In the genomic region with DNA sequence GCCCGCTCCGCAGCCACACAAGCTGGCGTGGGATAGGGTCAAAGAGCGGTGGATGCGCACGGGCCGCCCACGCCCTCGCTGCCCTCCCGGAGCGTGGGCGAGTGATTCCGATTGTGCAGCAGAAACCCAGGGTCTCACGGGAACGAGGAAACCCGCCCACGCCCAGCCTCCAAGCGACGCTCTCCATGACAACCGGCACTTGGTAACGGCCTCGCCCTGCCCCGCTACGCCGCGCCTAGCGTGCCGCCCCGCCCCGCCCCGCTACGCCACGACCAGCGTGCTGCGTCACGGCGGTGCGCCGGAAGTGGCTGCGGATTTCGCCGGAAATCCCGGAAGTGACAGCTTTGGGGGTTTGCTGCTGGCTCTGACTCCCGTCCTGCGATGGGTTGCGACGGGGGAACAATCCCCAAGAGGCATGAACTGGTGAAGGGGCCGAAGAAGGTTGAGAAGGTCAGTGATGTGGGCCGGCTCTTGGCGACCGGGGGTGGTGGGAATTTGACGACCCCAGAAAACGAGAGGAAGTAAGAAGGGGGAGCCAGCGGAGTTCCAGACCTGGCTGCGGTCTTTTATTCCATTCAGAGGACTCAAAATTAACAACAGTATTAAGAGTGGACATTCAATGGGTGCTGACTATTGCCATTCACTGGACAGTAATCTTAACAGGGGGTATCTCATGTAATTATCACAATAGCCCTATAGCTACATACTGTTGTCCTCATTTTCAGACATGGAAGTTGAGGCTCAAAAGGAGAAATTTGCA, we compare ENCODE assay signal across 1 cellular context.
TF ChIP-seq lines count a peak whose summit lies in the region.

A gene with protein sequence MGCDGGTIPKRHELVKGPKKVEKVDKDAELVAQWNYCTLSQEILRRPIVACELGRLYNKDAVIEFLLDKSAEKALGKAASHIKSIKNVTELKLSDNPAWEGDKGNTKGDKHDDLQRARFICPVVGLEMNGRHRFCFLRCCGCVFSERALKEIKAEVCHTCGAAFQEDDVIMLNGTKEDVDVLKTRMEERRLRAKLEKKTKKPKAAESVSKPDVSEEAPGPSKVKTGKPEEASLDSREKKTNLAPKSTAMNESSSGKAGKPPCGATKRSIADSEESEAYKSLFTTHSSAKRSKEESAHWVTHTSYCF (plus strand): TSS at position 311 of the 760 bp plus-strand sequence. CDS start 71 bp downstream, at position 382.

TF ChIP-seq in GM12878, 131 proteins besides CTCF, POLR2A, EP300 and RAD21 (continued from another document and continues in another):
- TF ChIP-seq, protein P1, sequence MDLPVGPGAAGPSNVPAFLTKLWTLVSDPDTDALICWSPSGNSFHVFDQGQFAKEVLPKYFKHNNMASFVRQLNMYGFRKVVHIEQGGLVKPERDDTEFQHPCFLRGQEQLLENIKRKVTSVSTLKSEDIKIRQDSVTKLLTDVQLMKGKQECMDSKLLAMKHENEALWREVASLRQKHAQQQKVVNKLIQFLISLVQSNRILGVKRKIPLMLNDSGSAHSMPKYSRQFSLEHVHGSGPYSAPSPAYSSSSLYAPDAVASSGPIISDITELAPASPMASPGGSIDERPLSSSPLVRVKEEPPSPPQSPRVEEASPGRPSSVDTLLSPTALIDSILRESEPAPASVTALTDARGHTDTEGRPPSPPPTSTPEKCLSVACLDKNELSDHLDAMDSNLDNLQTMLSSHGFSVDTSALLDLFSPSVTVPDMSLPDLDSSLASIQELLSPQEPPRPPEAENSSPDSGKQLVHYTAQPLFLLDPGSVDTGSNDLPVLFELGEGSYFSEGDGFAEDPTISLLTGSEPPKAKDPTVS (IDR thresholded peaks at IDR 0.05; ENCODE audit: low read depth, low read length), result no peak
- TF ChIP-seq, protein P2, sequence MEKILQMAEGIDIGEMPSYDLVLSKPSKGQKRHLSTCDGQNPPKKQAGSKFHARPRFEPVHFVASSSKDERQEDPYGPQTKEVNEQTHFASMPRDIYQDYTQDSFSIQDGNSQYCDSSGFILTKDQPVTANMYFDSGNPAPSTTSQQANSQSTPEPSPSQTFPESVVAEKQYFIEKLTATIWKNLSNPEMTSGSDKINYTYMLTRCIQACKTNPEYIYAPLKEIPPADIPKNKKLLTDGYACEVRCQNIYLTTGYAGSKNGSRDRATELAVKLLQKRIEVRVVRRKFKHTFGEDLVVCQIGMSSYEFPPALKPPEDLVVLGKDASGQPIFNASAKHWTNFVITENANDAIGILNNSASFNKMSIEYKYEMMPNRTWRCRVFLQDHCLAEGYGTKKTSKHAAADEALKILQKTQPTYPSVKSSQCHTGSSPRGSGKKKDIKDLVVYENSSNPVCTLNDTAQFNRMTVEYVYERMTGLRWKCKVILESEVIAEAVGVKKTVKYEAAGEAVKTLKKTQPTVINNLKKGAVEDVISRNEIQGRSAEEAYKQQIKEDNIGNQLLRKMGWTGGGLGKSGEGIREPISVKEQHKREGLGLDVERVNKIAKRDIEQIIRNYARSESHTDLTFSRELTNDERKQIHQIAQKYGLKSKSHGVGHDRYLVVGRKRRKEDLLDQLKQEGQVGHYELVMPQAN (conservative IDR thresholded peaks at IDR 0.05), result peak; percentile 74
- TF ChIP-seq NFIC (IDR thresholded peaks at IDR 0.05; ENCODE audit: low read depth, low read length) (no peak), EGR1 (IDR thresholded peaks at IDR 0.05; ENCODE audit: borderline replicate concordance in 1 of 2, low read depth in 2 of 2, low read length in 2 of 2) (peak; percentile 98 to 100), SUZ12 (IDR thresholded peaks at IDR 0.05; ENCODE audit: unreplicated experiment) (no peak), STAT3 (IDR thresholded peaks at IDR 0.05; ENCODE audit: low read depth, low read length) (no peak), MEF2B (IDR thresholded peaks at IDR 0.05; ENCODE audit: partially characterized antibody, poor library complexity, severe bottlenecking) (peak; percentile 95), KDM1A (IDR thresholded peaks at IDR 0.05; ENCODE audit: borderline replicate concordance) (no peak), SREBF1 (IDR thresholded peaks at IDR 0.05; ENCODE audit: low read length) (no peak), RFX5 (IDR thresholded peaks at IDR 0.05; ENCODE audit: low read depth, low read length) (peak; percentile 52; the same call in 1 of the 2 replicates), NR2C1 (IDR thresholded peaks at IDR 0.05) (peak; percentile 57), ZNF217 (IDR thresholded peaks at IDR 0.05) (no peak), IRF4 (IDR thresholded peaks at IDR 0.05; ENCODE audit: low read depth, low read length) (peak; percentile 63; the same call in 1 of the 2 replicates), RB1 (IDR thresholded peaks at IDR 0.05; ENCODE audit: borderline replicate concordance) (peak; percentile 37; the same call in 1 of the 2 replicates), FOXK2 (IDR thresholded peaks at IDR 0.05) (0 out of 2 replicates have a peak, but pooled peaks have one; percentile 38), SUPT20H (IDR thresholded peaks at IDR 0.05; ENCODE audit: borderline replicate concordance, control insufficient read depth, low read depth, low read length) (no peak), KLF5 (IDR thresholded peaks at IDR 0.05; ENCODE audit: partially characterized antibody) (peak; percentile 81), PAX8 (IDR thresholded peaks at IDR 0.05) (no peak)
- TF ChIP-seq, protein P3, sequence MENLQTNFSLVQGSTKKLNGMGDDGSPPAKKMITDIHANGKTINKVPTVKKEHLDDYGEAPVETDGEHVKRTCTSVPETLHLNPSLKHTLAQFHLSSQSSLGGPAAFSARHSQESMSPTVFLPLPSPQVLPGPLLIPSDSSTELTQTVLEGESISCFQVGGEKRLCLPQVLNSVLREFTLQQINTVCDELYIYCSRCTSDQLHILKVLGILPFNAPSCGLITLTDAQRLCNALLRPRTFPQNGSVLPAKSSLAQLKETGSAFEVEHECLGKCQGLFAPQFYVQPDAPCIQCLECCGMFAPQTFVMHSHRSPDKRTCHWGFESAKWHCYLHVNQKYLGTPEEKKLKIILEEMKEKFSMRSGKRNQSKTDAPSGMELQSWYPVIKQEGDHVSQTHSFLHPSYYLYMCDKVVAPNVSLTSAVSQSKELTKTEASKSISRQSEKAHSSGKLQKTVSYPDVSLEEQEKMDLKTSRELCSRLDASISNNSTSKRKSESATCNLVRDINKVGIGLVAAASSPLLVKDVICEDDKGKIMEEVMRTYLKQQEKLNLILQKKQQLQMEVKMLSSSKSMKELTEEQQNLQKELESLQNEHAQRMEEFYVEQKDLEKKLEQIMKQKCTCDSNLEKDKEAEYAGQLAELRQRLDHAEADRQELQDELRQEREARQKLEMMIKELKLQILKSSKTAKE (IDR thresholded peaks at IDR 0.05; ENCODE audit: low read depth, poor library complexity, severe bottlenecking), result no peak
- TF ChIP-seq, protein P4, sequence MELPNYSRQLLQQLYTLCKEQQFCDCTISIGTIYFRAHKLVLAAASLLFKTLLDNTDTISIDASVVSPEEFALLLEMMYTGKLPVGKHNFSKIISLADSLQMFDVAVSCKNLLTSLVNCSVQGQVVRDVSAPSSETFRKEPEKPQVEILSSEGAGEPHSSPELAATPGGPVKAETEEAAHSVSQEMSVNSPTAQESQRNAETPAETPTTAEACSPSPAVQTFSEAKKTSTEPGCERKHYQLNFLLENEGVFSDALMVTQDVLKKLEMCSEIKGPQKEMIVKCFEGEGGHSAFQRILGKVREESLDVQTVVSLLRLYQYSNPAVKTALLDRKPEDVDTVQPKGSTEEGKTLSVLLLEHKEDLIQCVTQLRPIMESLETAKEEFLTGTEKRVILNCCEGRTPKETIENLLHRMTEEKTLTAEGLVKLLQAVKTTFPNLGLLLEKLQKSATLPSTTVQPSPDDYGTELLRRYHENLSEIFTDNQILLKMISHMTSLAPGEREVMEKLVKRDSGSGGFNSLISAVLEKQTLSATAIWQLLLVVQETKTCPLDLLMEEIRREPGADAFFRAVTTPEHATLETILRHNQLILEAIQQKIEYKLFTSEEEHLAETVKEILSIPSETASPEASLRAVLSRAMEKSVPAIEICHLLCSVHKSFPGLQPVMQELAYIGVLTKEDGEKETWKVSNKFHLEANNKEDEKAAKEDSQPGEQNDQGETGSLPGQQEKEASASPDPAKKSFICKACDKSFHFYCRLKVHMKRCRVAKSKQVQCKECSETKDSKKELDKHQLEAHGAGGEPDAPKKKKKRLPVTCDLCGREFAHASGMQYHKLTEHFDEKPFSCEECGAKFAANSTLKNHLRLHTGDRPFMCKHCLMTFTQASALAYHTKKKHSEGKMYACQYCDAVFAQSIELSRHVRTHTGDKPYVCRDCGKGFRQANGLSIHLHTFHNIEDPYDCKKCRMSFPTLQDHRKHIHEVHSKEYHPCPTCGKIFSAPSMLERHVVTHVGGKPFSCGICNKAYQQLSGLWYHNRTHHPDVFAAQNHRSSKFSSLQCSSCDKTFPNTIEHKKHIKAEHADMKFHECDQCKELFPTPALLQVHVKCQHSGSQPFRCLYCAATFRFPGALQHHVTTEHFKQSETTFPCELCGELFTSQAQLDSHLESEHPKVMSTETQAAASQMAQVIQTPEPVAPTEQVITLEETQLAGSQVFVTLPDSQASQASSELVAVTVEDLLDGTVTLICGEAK (IDR thresholded peaks at IDR 0.05; ENCODE audit: borderline replicate concordance), result peak; percentile 95
- TF ChIP-seq, protein P5, sequence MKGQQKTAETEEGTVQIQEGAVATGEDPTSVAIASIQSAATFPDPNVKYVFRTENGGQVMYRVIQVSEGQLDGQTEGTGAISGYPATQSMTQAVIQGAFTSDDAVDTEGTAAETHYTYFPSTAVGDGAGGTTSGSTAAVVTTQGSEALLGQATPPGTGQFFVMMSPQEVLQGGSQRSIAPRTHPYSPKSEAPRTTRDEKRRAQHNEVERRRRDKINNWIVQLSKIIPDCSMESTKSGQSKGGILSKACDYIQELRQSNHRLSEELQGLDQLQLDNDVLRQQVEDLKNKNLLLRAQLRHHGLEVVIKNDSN (IDR thresholded peaks at IDR 0.05; ENCODE audit: borderline replicate concordance, extremely low read length, insufficient read depth, low read depth, low read length), result no peak
- TF ChIP-seq, protein P6, sequence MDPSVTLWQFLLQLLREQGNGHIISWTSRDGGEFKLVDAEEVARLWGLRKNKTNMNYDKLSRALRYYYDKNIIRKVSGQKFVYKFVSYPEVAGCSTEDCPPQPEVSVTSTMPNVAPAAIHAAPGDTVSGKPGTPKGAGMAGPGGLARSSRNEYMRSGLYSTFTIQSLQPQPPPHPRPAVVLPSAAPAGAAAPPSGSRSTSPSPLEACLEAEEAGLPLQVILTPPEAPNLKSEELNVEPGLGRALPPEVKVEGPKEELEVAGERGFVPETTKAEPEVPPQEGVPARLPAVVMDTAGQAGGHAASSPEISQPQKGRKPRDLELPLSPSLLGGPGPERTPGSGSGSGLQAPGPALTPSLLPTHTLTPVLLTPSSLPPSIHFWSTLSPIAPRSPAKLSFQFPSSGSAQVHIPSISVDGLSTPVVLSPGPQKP (IDR thresholded peaks at IDR 0.05; ENCODE audit: low read depth, low read length), result peak; percentile 92
- TF ChIP-seq, protein P7, sequence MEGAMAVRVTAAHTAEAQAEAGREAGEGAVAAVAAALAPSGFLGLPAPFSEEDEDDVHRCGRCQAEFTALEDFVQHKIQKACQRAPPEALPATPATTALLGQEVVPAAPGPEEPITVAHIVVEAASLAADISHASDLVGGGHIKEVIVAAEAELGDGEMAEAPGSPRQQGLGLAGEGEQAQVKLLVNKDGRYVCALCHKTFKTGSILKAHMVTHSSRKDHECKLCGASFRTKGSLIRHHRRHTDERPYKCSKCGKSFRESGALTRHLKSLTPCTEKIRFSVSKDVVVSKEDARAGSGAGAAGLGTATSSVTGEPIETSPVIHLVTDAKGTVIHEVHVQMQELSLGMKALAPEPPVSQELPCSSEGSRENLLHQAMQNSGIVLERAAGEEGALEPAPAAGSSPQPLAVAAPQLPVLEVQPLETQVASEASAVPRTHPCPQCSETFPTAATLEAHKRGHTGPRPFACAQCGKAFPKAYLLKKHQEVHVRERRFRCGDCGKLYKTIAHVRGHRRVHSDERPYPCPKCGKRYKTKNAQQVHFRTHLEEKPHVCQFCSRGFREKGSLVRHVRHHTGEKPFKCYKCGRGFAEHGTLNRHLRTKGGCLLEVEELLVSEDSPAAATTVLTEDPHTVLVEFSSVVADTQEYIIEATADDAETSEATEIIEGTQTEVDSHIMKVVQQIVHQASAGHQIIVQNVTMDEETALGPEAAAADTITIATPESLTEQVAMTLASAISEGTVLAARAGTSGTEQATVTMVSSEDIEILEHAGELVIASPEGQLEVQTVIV (IDR thresholded peaks at IDR 0.05; ENCODE audit: borderline replicate concordance, partially characterized antibody), result peak; percentile 62
- TF ChIP-seq, protein P8, sequence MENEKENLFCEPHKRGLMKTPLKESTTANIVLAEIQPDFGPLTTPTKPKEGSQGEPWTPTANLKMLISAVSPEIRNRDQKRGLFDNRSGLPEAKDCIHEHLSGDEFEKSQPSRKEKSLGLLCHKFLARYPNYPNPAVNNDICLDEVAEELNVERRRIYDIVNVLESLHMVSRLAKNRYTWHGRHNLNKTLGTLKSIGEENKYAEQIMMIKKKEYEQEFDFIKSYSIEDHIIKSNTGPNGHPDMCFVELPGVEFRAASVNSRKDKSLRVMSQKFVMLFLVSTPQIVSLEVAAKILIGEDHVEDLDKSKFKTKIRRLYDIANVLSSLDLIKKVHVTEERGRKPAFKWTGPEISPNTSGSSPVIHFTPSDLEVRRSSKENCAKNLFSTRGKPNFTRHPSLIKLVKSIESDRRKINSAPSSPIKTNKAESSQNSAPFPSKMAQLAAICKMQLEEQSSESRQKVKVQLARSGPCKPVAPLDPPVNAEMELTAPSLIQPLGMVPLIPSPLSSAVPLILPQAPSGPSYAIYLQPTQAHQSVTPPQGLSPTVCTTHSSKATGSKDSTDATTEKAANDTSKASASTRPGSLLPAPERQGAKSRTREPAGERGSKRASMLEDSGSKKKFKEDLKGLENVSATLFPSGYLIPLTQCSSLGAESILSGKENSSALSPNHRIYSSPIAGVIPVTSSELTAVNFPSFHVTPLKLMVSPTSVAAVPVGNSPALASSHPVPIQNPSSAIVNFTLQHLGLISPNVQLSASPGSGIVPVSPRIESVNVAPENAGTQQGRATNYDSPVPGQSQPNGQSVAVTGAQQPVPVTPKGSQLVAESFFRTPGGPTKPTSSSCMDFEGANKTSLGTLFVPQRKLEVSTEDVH (IDR thresholded peaks at IDR 0.05; ENCODE audit: low read depth, partially characterized antibody), result peak; percentile 78
- TF ChIP-seq, protein P9, sequence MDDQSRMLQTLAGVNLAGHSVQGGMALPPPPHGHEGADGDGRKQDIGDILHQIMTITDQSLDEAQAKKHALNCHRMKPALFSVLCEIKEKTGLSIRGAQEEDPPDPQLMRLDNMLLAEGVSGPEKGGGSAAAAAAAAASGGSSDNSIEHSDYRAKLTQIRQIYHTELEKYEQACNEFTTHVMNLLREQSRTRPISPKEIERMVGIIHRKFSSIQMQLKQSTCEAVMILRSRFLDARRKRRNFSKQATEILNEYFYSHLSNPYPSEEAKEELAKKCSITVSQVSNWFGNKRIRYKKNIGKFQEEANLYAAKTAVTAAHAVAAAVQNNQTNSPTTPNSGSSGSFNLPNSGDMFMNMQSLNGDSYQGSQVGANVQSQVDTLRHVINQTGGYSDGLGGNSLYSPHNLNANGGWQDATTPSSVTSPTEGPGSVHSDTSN (IDR thresholded peaks at IDR 0.05; ENCODE audit: insufficient replicate concordance, low read depth, low read length), result no peak
